In genomic region chr15:20622117-20622516, GRCh38 we compare ENCODE assay signal across 8 cellular contexts.
DNase-seq lines count a peak whose midpoint lies in the region; ATAC-seq, FAIRE-seq and TF ChIP-seq lines count a peak whose summit lies in the region.
"Not testable (repeated sequence)": the region's sequence is repeated elsewhere in the genome, so short reads cannot be mapped to it uniquely, and the experiment has no call there.

No MANE protein-coding gene starts in this region.

- H3K4me1 ChIP-seq in lower lobe of right lung, result not testable (repeated sequence)

- H3K27ac Mint-ChIP-seq in WTC11; central memory CD8-positive, alpha-beta T cell (ENCODE audit: low read depth): not testable (repeated sequence)

- H3K9me3 ChIP-seq in lower lobe of right lung, result not testable (repeated sequence)

- POLR2A ChIA-PET in WTC11 (lab: Charles Lee), result not testable (repeated sequence)

- not testable (repeated sequence) for H3K36me3 ChIP-seq in lower lobe of right lung

- H3K4me3 ChIP-seq in lower lobe of right lung, result not testable (repeated sequence)

- not testable (repeated sequence) for H3K27ac ChIP-seq in lower lobe of right lung

- not testable (repeated sequence) for H3K4me1 Mint-ChIP-seq in WTC11; central memory CD8-positive, alpha-beta T cell

- not testable (repeated sequence) for TF ChIP-seq CTCF in WTC11 (IDR thresholded peaks at IDR 0.05); lower lobe of right lung (IDR thresholded peaks at IDR 0.05)

- not testable (repeated sequence) for H3K27me3 ChIP-seq in lower lobe of right lung (ENCODE audit: low read depth)

- not testable (repeated sequence) for H3K9me3 Mint-ChIP-seq in WTC11; central memory CD8-positive, alpha-beta T cell

- peak; percentile 23 for FAIRE-seq in urothelium cell line (lab: Jason Lieb, UNC)

- CTCF ChIA-PET in WTC11 (lab: Charles Lee), result not testable (repeated sequence)

- not testable (repeated sequence) for H3K36me3 Mint-ChIP-seq in WTC11; central memory CD8-positive, alpha-beta T cell (ENCODE audit: insufficient read depth)

- DNase-seq in WTC11 (ENCODE audit: low spot score); central memory CD8-positive, alpha-beta T cell (ENCODE audit: low spot score in 2 of 2); lower lobe of right lung; urothelium cell line (ENCODE audit: low spot score): not testable (repeated sequence)

- ATAC-seq in GM18868 (IDR thresholded peaks at IDR 0.05; ENCODE audit: unreplicated experiment) (peak; percentile 63), GM21515 (IDR thresholded peaks at IDR 0.05; ENCODE audit: unreplicated experiment) (peak; percentile 74), HG02798 (IDR thresholded peaks at IDR 0.05; ENCODE audit: poor library complexity, unreplicated experiment) (peak; percentile 75), HG03432 (IDR thresholded peaks at IDR 0.05; ENCODE audit: unreplicated experiment) (peak; percentile 72), WTC11 (peak; percentile 43), lower lobe of right lung (peak; percentile 34 to 74)
- peak; percentile 32 for ATAC-seq in central memory CD8-positive, alpha-beta T cell (replicated peaks; ENCODE audit: extremely low read depth, poor library complexity, severe bottlenecking)

- not testable (repeated sequence) for H3K27me3 Mint-ChIP-seq in WTC11 (ENCODE audit: low read depth); central memory CD8-positive, alpha-beta T cell

- intact Hi-C loops in lower lobe of right lung (cut with DNase I), result not testable (repeated sequence)

- H3K4me3 Mint-ChIP-seq in WTC11; central memory CD8-positive, alpha-beta T cell: not testable (repeated sequence)
